Comparison of ENCODE assay signal across 19 cellular contexts in genomic region chr22:29639096-29639495, GRCh38. TPM values are rescaled to one million over a fixed set of nuclear protein-coding genes. Genes with fewer than 3 reads are reported as not detected.
DNase-seq lines count a peak whose midpoint lies in the region; ATAC-seq and TF ChIP-seq lines count a peak whose summit lies in the region.
"Had no signal": no experiment of that assay in that cellular context is flagged by ENCODE, and none has a peak within 500 bp of the region (broad histone marks: within the 10 kb centered on the region; RNA-seq: fewer than 3 reads in every experiment).

No MANE protein-coding gene starts in this region.

- H3K9ac ChIP-seq in Loucy (ENCODE audit: low read depth, low read length, poor library complexity, severe bottlenecking) = peak overlapping the region; percentile 32
- H3K9ac ChIP-seq: SK-N-SH had no signal

- peaks cover 19% of the 10 kb centered on the region for H3K4me1 Mint-ChIP-seq in activated T-cell treated with anti-CD3 and anti-CD28 coated beads, Interleukin-2, amount 50 U/mL, for 72 hours (ENCODE audit: low read depth)
- H3K4me1 Mint-ChIP-seq in immature natural killer cell = peaks cover 31 to 49% of the 10 kb centered on the region in 2 donors
- H3K4me1 Mint-ChIP-seq in stimulated activated naive CD8-positive, alpha-beta T cell treated with anti-CD3 and anti-CD28 coated beads, Interleukin-15, amount 100 ng/mL, for 72 hours = peaks cover 25% of the 10 kb centered on the region

- H3K9me2 ChIP-seq in Loucy (replicated peaks; ENCODE audit: low read depth, low read length) = no peaks in the 10 kb centered on the region
- H3K9me2 ChIP-seq: SK-N-SH had no signal

- H3K36me3 ChIP-seq in Loucy (ENCODE audit: insufficient read depth, low read length) (peaks cover 20% of the 10 kb centered on the region), transverse colon (peaks cover 0 to 13% (median 0%) of the 10 kb centered on the region in 4 donors)

- H3K79me2 ChIP-seq in Loucy (ENCODE audit: insufficient read depth, low read length) = peaks cover 32% of the 10 kb centered on the region

- TF ChIP-seq POLR2A in transverse colon (IDR thresholded peaks at IDR 0.05) = no peak

- H3K27ac Mint-ChIP-seq in activated T-cell treated with anti-CD3 and anti-CD28 coated beads, Interleukin-2, amount 50 U/mL, for 72 hours = peak overlapping the region; percentile 77
- H3K27ac Mint-ChIP-seq in immature natural killer cell = peak overlapping the region in 5 of 6 donors; percentile 71 to 90 (median 80)
- peak overlapping the region in 1 of 2 donors; percentile 31 for H3K27ac Mint-ChIP-seq in stimulated activated naive CD8-positive, alpha-beta T cell treated with anti-CD3 and anti-CD28 coated beads, Interleukin-15, amount 100 ng/mL, for 72 hours

- no peak overlapping the region for H3K4me3 Mint-ChIP-seq in activated T-cell treated with anti-CD3 and anti-CD28 coated beads, Interleukin-2, amount 50 U/mL, for 72 hours
- H3K4me3 Mint-ChIP-seq in immature natural killer cell = peak overlapping the region in 4 of 5 donors; percentile 4 to 48 (median 42)
- H3K4me3 Mint-ChIP-seq in stimulated activated naive CD8-positive, alpha-beta T cell treated with anti-CD3 and anti-CD28 coated beads, Interleukin-15, amount 100 ng/mL, for 72 hours = no peak overlapping the region
- H3K4me3 Mint-ChIP-seq: CD8-positive, alpha-beta memory T cell had no signal

- H3K9me3 ChIP-seq in Loucy (ENCODE audit: insufficient read depth, low read depth, low read length) = no peaks in the 10 kb centered on the region
- H3K9me3 ChIP-seq in transverse colon = no peaks in the 10 kb centered on the region
- H3K9me3 ChIP-seq: MG63, SK-N-SH had no signal

- intact Hi-C loops in transverse colon (cut with DNase I; ENCODE audit: low total_unique reads) = no loop called here

- peaks cover 19% of the 10 kb centered on the region; the same call in 1 of the 2 replicates for H3F3A ChIP-seq in Loucy (ENCODE audit: low read depth)

- ATAC-seq in activated T-cell treated with anti-CD3 and anti-CD28 coated beads, Interleukin-2, amount 50 U/mL, for 72 hours (replicated peaks in 1 of 2) = no peak
- ATAC-seq in stimulated activated naive CD8-positive, alpha-beta T cell treated with anti-CD3 and anti-CD28 coated beads, Interleukin-15, amount 100 ng/mL, for 72 hours = peak; percentile 42
- no peak for ATAC-seq in GM19023 (IDR thresholded peaks at IDR 0.05; ENCODE audit: unreplicated experiment)
- ATAC-seq: Panc1 had no signal

- peaks cover 38% of the 10 kb centered on the region for H3K4me1 ChIP-seq in Loucy (ENCODE audit: insufficient read depth, low read length, poor library complexity, severe bottlenecking)
- H3K4me1 ChIP-seq in transverse colon = peaks cover 3 to 18% (median 9%) of the 10 kb centered on the region in 4 donors

- no peaks in the 10 kb centered on the region for H3K9me3 Mint-ChIP-seq in activated T-cell treated with anti-CD3 and anti-CD28 coated beads, Interleukin-2, amount 50 U/mL, for 72 hours
- H3K9me3 Mint-ChIP-seq in immature natural killer cell = no peaks in the 10 kb centered on the region
- H3K9me3 Mint-ChIP-seq in stimulated activated naive CD8-positive, alpha-beta T cell treated with anti-CD3 and anti-CD28 coated beads, Interleukin-15, amount 100 ng/mL, for 72 hours = no peaks in the 10 kb centered on the region
- H3K9me3 Mint-ChIP-seq: CD8-positive, alpha-beta memory T cell had no signal

- H2AFZ ChIP-seq in Loucy (ENCODE audit: low read length) = no peak overlapping the region

- no peak overlapping the region for H3K27ac ChIP-seq in transverse colon
- H3K27ac ChIP-seq: C4-2B had no signal

- H3K27me3 Mint-ChIP-seq in activated T-cell treated with anti-CD3 and anti-CD28 coated beads, Interleukin-2, amount 50 U/mL, for 72 hours (ENCODE audit: low read depth) = no peaks in the 10 kb centered on the region
- no peaks in the 10 kb centered on the region for H3K27me3 Mint-ChIP-seq in immature natural killer cell (ENCODE audit: low read depth in 3 of 3)
- H3K27me3 Mint-ChIP-seq in stimulated activated naive CD8-positive, alpha-beta T cell treated with anti-CD3 and anti-CD28 coated beads, Interleukin-15, amount 100 ng/mL, for 72 hours = no peaks in the 10 kb centered on the region
- H3K27me3 Mint-ChIP-seq: CD8-positive, alpha-beta memory T cell had no signal

- no peak for TF ChIP-seq CTCF in Loucy (conservative IDR thresholded peaks at IDR 0.05; ENCODE audit: low read length)
- TF ChIP-seq CTCF in transverse colon (IDR thresholded peaks at IDR 0.05) = no peak

- no peak overlapping the region for H3K4me2 ChIP-seq in Loucy (ENCODE audit: low read depth, low read length, poor library complexity, severe bottlenecking)
- H3K4me2 ChIP-seq: SK-N-SH had no signal

- H3K27me3 ChIP-seq in Loucy (ENCODE audit: insufficient read depth, low read length, poor library complexity, severe bottlenecking) (no peaks in the 10 kb centered on the region), transverse colon (no peaks in the 10 kb centered on the region)
- H3K27me3 ChIP-seq: MG63 had no signal

- DNase-seq in activated T-cell treated with anti-CD3 and anti-CD28 coated beads, Interleukin-2, amount 50 U/mL, for 72 hours = no peak
- DNase-seq in activated T-cell treated with anti-CD3 and anti-CD28 coated beads, Interleukin-2, amount 50 U/mL, for 1 hour = no peak
- DNase-seq in immature natural killer cell (peak; percentile 10 to 27 (median 16)), transverse colon (no peak)
- no peak for DNase-seq in stimulated activated naive CD8-positive, alpha-beta T cell treated with anti-CD3 and anti-CD28 coated beads, Interleukin-15, amount 100 ng/mL, for 72 hours
- DNase-seq: Calu3; CD8-positive, alpha-beta memory T cell; DMS153; Kasumi-1; MG63; NCI-H1417; NCI-H1694 treated with DMSO at 0.1 percent for 48 hours; NCI-H2081 treated with DMSO at 0.1 percent for 48 hours; SIG-M5; SK-N-SH had no signal

- peaks cover 7 to 9% of the 10 kb centered on the region in 2 donors for H3K36me3 Mint-ChIP-seq in activated T-cell treated with anti-CD3 and anti-CD28 coated beads, Interleukin-2, amount 50 U/mL, for 72 hours (ENCODE audit: insufficient read depth in 2 of 2)
- peaks cover 13 to 25% (median 20%) of the 10 kb centered on the region in 3 donors for H3K36me3 Mint-ChIP-seq in immature natural killer cell

- in situ Hi-C loops in transverse colon (cut with MboI; ENCODE audit: low pct_ligation_motif_present in 1 of 4, low pct_unique_long_range_greater_than_20kb in 1 of 4, low sequenced_read_pairs in 3 of 4) = loop anchor here in 2 of 4 donors (25.0 kb wide), 1 partner anchor 373 kb away; no protein-coding TSS in a partner anchor

- no peak overlapping the region for H3K4me3 ChIP-seq in Loucy (ENCODE audit: low read length, poor library complexity, severe bottlenecking)
- no peak overlapping the region for H3K4me3 ChIP-seq in transverse colon
- H3K4me3 ChIP-seq: MG63 had no signal

- TF ChIP-seq EP300 in transverse colon (IDR thresholded peaks at IDR 0.05; ENCODE audit: low read depth) = no peak

- H4K20me1 ChIP-seq in Loucy (ENCODE audit: insufficient read depth, low read length, poor library complexity, severe bottlenecking) = peaks cover 6% of the 10 kb centered on the region

RNA-seq across cellular contexts. Expression of gene NF2, which starts 35.7 kb away (rescaled TPM):
- total RNA-seq in activated T-cell treated with anti-CD3 and anti-CD28 coated beads, Interleukin-2, amount 50 U/mL, for 72 hours = 10 to 100 TPM; 33.7 to 35.5 TPM
- 10 to 100 TPM; 12.9 to 34.1 (median 15.6) TPM for polyA plus RNA-seq in immature natural killer cell
- 10 to 100 TPM; 14.6 to 60.1 (median 34.7) TPM for total RNA-seq in transverse colon

RNA-seq across cellular contexts. Expression of gene NIPSNAP1, which starts 58.2 kb away (rescaled TPM):
- 10 to 100 TPM; 69.0 to 87.0 TPM for total RNA-seq in activated T-cell treated with anti-CD3 and anti-CD28 coated beads, Interleukin-2, amount 50 U/mL, for 72 hours
- polyA plus RNA-seq in immature natural killer cell = 10 to 100 TPM; 44.5 to 60.5 (median 47.6) TPM
- total RNA-seq in transverse colon = 10 to 100 TPM in 3 of 4 donors, 1 to 10 TPM in 1; 9.0 to 39.2 (median 23.4) TPM

Comparison
In these comparisons a context has a peak if more than half of its experiments do, and no peak if none do; other contexts are left out.
1. DNase-seq: peak in immature natural killer cell (3 of 3); none in activated T-cell treated with anti-CD3 and anti-CD28 coated beads, Interleukin-2, amount 50 U/mL, for 72 hours (0 of 2), activated T-cell treated with anti-CD3 and anti-CD28 coated beads, Interleukin-2, amount 50 U/mL, for 1 hour (single experiment), stimulated activated naive CD8-positive, alpha-beta T cell treated with anti-CD3 and anti-CD28 coated beads, Interleukin-15, amount 100 ng/mL, for 72 hours (0 of 2) and transverse colon (single experiment).
2. H3K4me3 Mint-ChIP-seq: peak in immature natural killer cell (4 of 5); none in activated T-cell treated with anti-CD3 and anti-CD28 coated beads, Interleukin-2, amount 50 U/mL, for 72 hours (0 of 2) and stimulated activated naive CD8-positive, alpha-beta T cell treated with anti-CD3 and anti-CD28 coated beads, Interleukin-15, amount 100 ng/mL, for 72 hours (0 of 2).